ENCODE assay signal across 20 cellular contexts in genomic region chr9:95422650-95423049, GRCh38.
"Had no signal": no experiment of that assay in that cellular context is flagged by ENCODE, and none has a peak within 500 bp of the region (broad histone marks: within the 10 kb centered on the region; RNA-seq: fewer than 3 reads in every experiment).

No MANE protein-coding gene starts in this region.

- H3K27ac ChIP-seq: colonic mucosa, heart right ventricle, parathyroid adenoma, psoas muscle, spleen, testis, tibial nerve had no signal

- FAIRE-seq: islet of Langerhans had no signal

- H3K9me3 ChIP-seq: testis had no signal

- H3K9ac ChIP-seq: parathyroid adenoma had no signal

- H3K4me3 Mint-ChIP-seq: naive thymus-derived CD4-positive, alpha-beta T cell; nephron progenitor cell; stimulated activated naive B cell treated with anti-CD40 and anti-IgM and Interleukin-4, amounts not matched to agents 10 μg/mL and 1 μg/mL and 100 μg/mL, for 72 hours; stimulated activated naive CD8-positive, alpha-beta T cell treated with anti-CD3 and anti-CD28 coated beads, Interleukin-15, amount 100 ng/mL, for 72 hours had no signal

- H3K4me1 ChIP-seq: colonic mucosa, parathyroid adenoma, psoas muscle, testis had no signal

- H3K27ac Mint-ChIP-seq: nephron progenitor cell; stimulated activated naive B cell treated with anti-CD40 and anti-IgM and Interleukin-4, amounts not matched to agents 10 μg/mL and 1 μg/mL and 100 μg/mL, for 72 hours; stimulated activated naive CD8-positive, alpha-beta T cell treated with anti-CD3 and anti-CD28 coated beads, Interleukin-15, amount 100 ng/mL, for 72 hours had no signal

- H3K27me3 Mint-ChIP-seq: stimulated activated naive CD8-positive, alpha-beta T cell treated with anti-CD3 and anti-CD28 coated beads, Interleukin-15, amount 100 ng/mL, for 72 hours had no signal

- H2AFZ ChIP-seq: parathyroid adenoma had no signal

- DNase-seq: colonic mucosa; effector CD4-positive, alpha-beta T cell; foreskin melanocyte; heart right ventricle; hypothalamus; kidney glomerular epithelial cell; naive thymus-derived CD4-positive, alpha-beta T cell; nephron progenitor cell; psoas muscle; retina; spleen; stimulated activated CD4-positive, alpha-beta T cell treated with anti-CD3 and anti-CD28 coated beads, Interleukin-2, amount 100 ng/mL, for 24 hours; stimulated activated CD4-positive, alpha-beta T cell treated with anti-CD3 and anti-CD28 coated beads, Interleukin-4, amount 100 ng/mL, for 4 hours; stimulated activated naive B cell treated with anti-CD40 and anti-IgM and Interleukin-4, amounts not matched to agents 10 μg/mL and 1 μg/mL and 100 μg/mL, for 72 hours; stimulated activated naive CD8-positive, alpha-beta T cell treated with anti-CD3 and anti-CD28 coated beads, Interleukin-15, amount 100 ng/mL, for 72 hours; testis had no signal

- H3K27me3 ChIP-seq: colonic mucosa, testis had no signal

- H3K79me2 ChIP-seq: parathyroid adenoma had no signal

- ATAC-seq: heart right ventricle; naive thymus-derived CD4-positive, alpha-beta T cell; psoas muscle; sciatic nerve; stimulated activated naive B cell treated with anti-CD40 and anti-IgM and Interleukin-4, amounts not matched to agents 10 μg/mL and 1 μg/mL and 100 μg/mL, for 72 hours; stimulated activated naive CD8-positive, alpha-beta T cell treated with anti-CD3 and anti-CD28 coated beads, Interleukin-15, amount 100 ng/mL, for 72 hours had no signal

- H3K4me3 ChIP-seq: colonic mucosa, heart right ventricle, psoas muscle, spleen, testis, tibial nerve had no signal

- H3K36me3 ChIP-seq: colonic mucosa, spleen had no signal
